In the genomic region with DNA sequence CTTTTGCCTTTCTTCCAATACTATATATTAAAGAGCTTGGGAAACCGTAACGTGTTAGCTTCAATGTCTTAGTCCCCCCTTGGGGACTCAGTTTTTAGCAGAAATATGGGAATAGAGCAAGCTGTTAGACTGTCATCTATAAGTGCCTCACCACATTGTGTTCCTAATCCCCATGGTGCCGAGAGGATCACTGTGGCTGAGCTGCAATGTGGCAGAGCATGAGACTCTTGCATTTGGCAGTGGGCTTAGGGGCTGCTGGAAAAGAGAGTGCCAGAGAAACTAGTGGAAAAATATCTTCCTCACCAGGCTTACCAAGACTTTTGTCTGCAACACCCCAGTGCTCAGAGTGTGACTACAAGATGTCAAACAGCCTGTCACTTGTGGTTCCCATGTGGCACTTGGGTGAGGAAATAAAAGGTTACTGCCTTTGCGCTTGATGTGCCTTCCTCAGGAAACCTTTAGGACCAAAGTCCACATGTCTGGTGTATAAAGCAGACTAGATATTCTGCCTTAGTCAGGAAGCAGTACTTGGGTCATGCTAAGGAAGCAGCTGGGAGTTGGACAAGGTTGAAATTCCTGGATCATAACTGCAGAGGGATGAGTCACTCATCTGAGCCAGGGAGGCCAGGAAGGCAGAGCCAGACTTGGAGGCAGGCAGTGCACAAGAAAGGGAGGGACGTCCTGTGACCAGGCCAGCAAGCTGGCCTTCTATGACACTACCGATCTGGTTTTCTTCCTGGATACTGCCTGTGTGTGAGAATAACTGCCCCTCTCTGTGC, we compare ENCODE assay signal across 1 cellular context.
A peak's percentile ranks its signal among the peaks of the same experiment; 100 is the strongest.
TF ChIP-seq lines count a peak whose summit lies in the region.

No MANE protein-coding gene starts in this region.

TF ChIP-seq in endothelial cell of umbilical vein, 7 proteins besides CTCF, POLR2A, EP300 and RAD21 (continued from another document):
- TF ChIP-seq, protein P1, sequence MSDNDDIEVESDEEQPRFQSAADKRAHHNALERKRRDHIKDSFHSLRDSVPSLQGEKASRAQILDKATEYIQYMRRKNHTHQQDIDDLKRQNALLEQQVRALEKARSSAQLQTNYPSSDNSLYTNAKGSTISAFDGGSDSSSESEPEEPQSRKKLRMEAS (IDR thresholded peaks at IDR 0.05; ENCODE audit: insufficient read depth, insufficient read length), result no peak
- TF ChIP-seq EZH2 (IDR thresholded peaks at IDR 0.05; ENCODE audit: borderline replicate concordance, low read depth, low read length, severe bottlenecking) (no peak), FOS (IDR thresholded peaks at IDR 0.05; ENCODE audit: borderline replicate concordance, insufficient read depth, low read length) (peak; percentile 85), MYC (IDR thresholded peaks at IDR 0.05; ENCODE audit: low read depth, low read length) (no peak), GATA2 (IDR thresholded peaks at IDR 0.05; ENCODE audit: insufficient read depth, insufficient read length, low read depth, low read length) (peak; percentile 58), POLR2AphosphoS5 (IDR thresholded peaks at IDR 0.05; ENCODE audit: insufficient read depth, low read depth, low read length) (peak; percentile 62)
